ENCODE assay signal across 8 cellular contexts in genomic region chr11:88016392-88017020, GRCh38.
DNase-seq lines count a peak whose midpoint lies in the region; ATAC-seq and TF ChIP-seq lines count a peak whose summit lies in the region.

No MANE protein-coding gene starts in this region.

- POLR2A ChIA-PET in AG04450 (lab: Yijun Ruan, JAX), result interaction anchor here (0.5 kb wide), 1 partner anchor 321 kb away, joined by 3 read pairs; the partner anchor contains the start of gene CTSC

- no peak overlapping the region for H3K4me3 ChIP-seq in AG04450 (ENCODE audit: low read depth, low read length)
- no peak overlapping the region for H3K4me3 ChIP-seq in left lung

- no peaks in the 10 kb centered on the region for H3K4me1 ChIP-seq in left lung

- intact Hi-C loops in left lung (cut with DNase I), result no loop called here

- no peak overlapping the region for H3K27ac ChIP-seq in AG04450 (ENCODE audit: low read depth, low read length)
- no peak overlapping the region for H3K27ac ChIP-seq in left lung

- CTCF ChIA-PET in AG04450 (lab: Charles Lee), result interaction anchor here (0.6 to 5.5 kb wide), 67 partner anchors 8 to 676 kb away, joined by 3 to 169 read pairs (median 4); partner anchors contain the start of gene CTSC

- no peaks in the 10 kb centered on the region for H3K9me3 ChIP-seq in AG04450 (ENCODE audit: control insufficient read depth, insufficient read depth, low read length)
- H3K9me3 ChIP-seq in left lung, result no peaks in the 10 kb centered on the region

- TF ChIP-seq CTCF in AG04450 (IDR thresholded peaks at IDR 0.05; ENCODE audit: low read depth, low read length) (peak; percentile 81), left lung (IDR thresholded peaks at IDR 0.05) (peak; percentile 70)

- ATAC-seq in GM18519 (IDR thresholded peaks at IDR 0.05; ENCODE audit: low FRiP score, unreplicated experiment) (peak; percentile 88), HG03095 (IDR thresholded peaks at IDR 0.05; ENCODE audit: unreplicated experiment) (peak; percentile 89), left lung (peak; percentile 94)

- peak; percentile 72 for DNase-seq in AG04450 (ENCODE audit: low read depth, low spot score)
- DNase-seq in NCI-H2107 treated with DMSO at 0.1 percent for 48 hours (lab: John Stamatoyannopoulos, UW; ENCODE audit: unreplicated experiment), result peak; percentile 41
- DNase-seq in UCSD-AML1 (lab: John Stamatoyannopoulos, UW; ENCODE audit: unreplicated experiment), result peak; percentile 21
- peak; percentile 50 for DNase-seq in central memory CD4-positive, alpha-beta T cell
- DNase-seq in left lung, result peak in 1 of 2 donors; percentile 48
- DNase-seq in stimulated activated CD4-positive, alpha-beta T cell treated with anti-CD3 and anti-CD28 coated beads, TNF-alpha, amount 100 ng/mL, for 24 hours (ENCODE audit: low read depth in 3 of 3), result peak; percentile 19 to 45 (median 40)

- no peaks in the 10 kb centered on the region for H3K27me3 ChIP-seq in AG04450 (ENCODE audit: control insufficient read depth, insufficient read depth, low read length)
- H3K27me3 ChIP-seq in left lung, result no peaks in the 10 kb centered on the region

- H3K36me3 ChIP-seq in left lung, result no peaks in the 10 kb centered on the region
